ENCODE assay signal across 15 cellular contexts in the genomic region with DNA sequence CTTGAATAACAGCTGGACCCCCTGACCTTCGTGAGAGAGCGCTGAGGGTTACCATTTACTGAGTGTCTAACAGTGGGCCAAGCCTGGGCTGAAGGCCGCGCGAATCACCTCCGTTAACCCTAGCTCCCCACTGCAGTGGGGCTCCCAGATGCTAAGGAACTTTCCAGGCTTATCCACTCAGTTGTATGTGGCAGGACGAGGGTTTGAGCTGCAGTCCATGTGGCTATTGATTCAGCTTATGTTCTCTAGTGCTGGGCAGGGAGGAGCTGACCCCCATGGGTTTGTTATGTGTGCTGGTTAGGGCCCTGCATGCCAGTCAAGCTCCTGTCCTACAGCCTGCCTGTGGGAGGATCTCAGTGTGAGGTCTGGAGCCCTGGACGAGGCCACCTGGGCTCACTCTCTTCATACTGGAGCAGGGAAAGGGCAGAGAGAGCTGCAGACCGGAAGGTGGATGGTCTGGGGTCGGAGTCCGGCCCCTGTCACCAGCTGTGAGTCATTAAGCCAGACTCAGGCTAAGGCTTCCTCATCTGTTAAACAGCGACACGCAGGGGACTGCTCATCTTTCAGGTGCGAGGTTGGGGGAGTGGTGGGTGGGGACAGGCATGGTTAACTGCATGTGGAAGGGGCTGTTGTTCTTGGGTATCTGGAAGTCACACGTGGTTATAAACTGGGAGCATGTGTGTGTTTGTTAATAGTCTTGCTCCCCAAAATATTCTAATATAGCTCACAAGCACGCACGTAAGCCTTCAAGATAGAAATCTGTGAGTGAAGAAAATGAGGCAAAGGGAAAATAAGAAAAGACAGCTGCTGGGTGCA. TPM values are rescaled to one million over a fixed set of nuclear protein-coding genes. Genes with fewer than 3 reads are reported as not detected.
A peak's percentile ranks its signal among the peaks of the same experiment; 100 is the strongest.
DNase-seq lines count a peak whose midpoint lies in the region; ATAC-seq, FAIRE-seq and TF ChIP-seq lines count a peak whose summit lies in the region.
"Had no signal": no experiment of that assay in that cellular context is flagged by ENCODE, and none has a peak within 500 bp of the region (broad histone marks: within the 10 kb centered on the region; RNA-seq: fewer than 3 reads in every experiment).

No MANE protein-coding gene starts in this region.

- H3K9ac ChIP-seq in HepG2 (ENCODE audit: insufficient read depth, low read depth, low read length) = peak overlapping the region; percentile 37
- no peak overlapping the region for H3K9ac ChIP-seq in neural progenitor cell

- H3K4me3 ChIP-seq in HepG2 (replicated peaks in 1 of 3; ENCODE audit: insufficient read depth in 1 of 3, low read depth in 2 of 3, low read length in 3 of 3) (peak overlapping the region in 1 of 3 experiments; percentile 30; a peak in 2 of 6 replicates), neural progenitor cell (no peak overlapping the region)
- H3K4me3 ChIP-seq: dorsolateral prefrontal cortex had no signal

- peak in 1 of 2 experiments; percentile 59; a peak in 1 of 4 replicates for TF ChIP-seq EP300 in HepG2 (IDR thresholded peaks at IDR 0.05; ENCODE audit: low read depth in 2 of 2, low read length in 2 of 2)
- TF ChIP-seq EP300 in HepG2 (CRISPR knock-in tag; IDR thresholded peaks at IDR 0.05; ENCODE audit: borderline replicate concordance) = peak; percentile 57; the same call in 1 of the 2 replicates

- H3K4me3 Mint-ChIP-seq in activated T-helper 1 cell treated with anti-CD3 and anti-CD28 coated beads, Interleukin-12 subunit alpha, Interleukin-12 subunit beta, Interleukin-2, Interleukin-4 antibody, amounts not matched to agents 30 ng/mL and 10 ng/mL and 1 ng/mL, durations not matched to agents 14 hours and 24 hours and 36 hours = peak overlapping the region; percentile 76
- no peak overlapping the region for H3K4me3 Mint-ChIP-seq in neural progenitor cell

- H3K9me3 Mint-ChIP-seq in activated T-helper 1 cell treated with anti-CD3 and anti-CD28 coated beads, Interleukin-12 subunit alpha, Interleukin-12 subunit beta, Interleukin-2, Interleukin-4 antibody, amounts not matched to agents 30 ng/mL and 10 ng/mL and 1 ng/mL, durations not matched to agents 14 hours and 24 hours and 36 hours = no peaks in the 10 kb centered on the region
- H3K9me3 Mint-ChIP-seq in neural progenitor cell = no peaks in the 10 kb centered on the region

- H3K4me2 ChIP-seq in HepG2 (ENCODE audit: low read depth, low read length) (peak overlapping the region; percentile 65), neural progenitor cell (no peak overlapping the region)

- no peaks in the 10 kb centered on the region for H3F3A ChIP-seq in neural progenitor cell (ENCODE audit: low read depth)

- 31% methylated on average over 17 of the region's 17 CpGs for WGBS in HepG2 (ENCODE audit: low lambda C conversion rate)

- H3K27ac ChIP-seq in HepG2 (ENCODE audit: extremely low read length, insufficient read depth, low read length) (peak overlapping the region; percentile 61), neural progenitor cell (no peak overlapping the region)

- peak overlapping the region; percentile 81 for H3K27ac Mint-ChIP-seq in activated T-helper 1 cell treated with anti-CD3 and anti-CD28 coated beads, Interleukin-12 subunit alpha, Interleukin-12 subunit beta, Interleukin-2, Interleukin-4 antibody, amounts not matched to agents 30 ng/mL and 10 ng/mL and 1 ng/mL, durations not matched to agents 14 hours and 24 hours and 36 hours
- H3K27ac Mint-ChIP-seq in neural progenitor cell = no peak overlapping the region

- H3K9me3 ChIP-seq in HepG2 (ENCODE audit: low read length) = no peaks in the 10 kb centered on the region
- no peaks in the 10 kb centered on the region for H3K9me3 ChIP-seq in neural progenitor cell (ENCODE audit: low read depth)

- peak; percentile 10 for DNase-seq in stimulated activated naive CD4-positive, alpha-beta T cell treated with Interleukin-2 at 50 U/mL for 16 hours (lab: John Stamatoyannopoulos, UW)
- no peak for DNase-seq in stimulated activated naive CD4-positive, alpha-beta T cell (lab: John Stamatoyannopoulos, UW)
- no peak for DNase-seq in activated T-helper 1 cell treated with anti-CD3 and anti-CD28 coated beads, Interleukin-12 subunit alpha, Interleukin-12 subunit beta, Interleukin-2, Interleukin-4 antibody, amounts not matched to agents 30 ng/mL and 10 ng/mL and 1 ng/mL, durations not matched to agents 14 hours and 24 hours and 36 hours (ENCODE audit: low spot score)
- DNase-seq in HepG2 (ENCODE audit: low spot score) (peak; percentile 86), neural progenitor cell (ENCODE audit: low spot score) (no peak), RKO (ENCODE audit: low spot score) (no peak), NCI-H1105 treated with DMSO at 0.1 percent for 48 hours (lab: John Stamatoyannopoulos, UW) (no peak)
- DNase-seq: foreskin fibroblast; NCI-H2171 treated with DMSO at 0.1 percent for 48 hours; PC-3; stimulated activated CD8-positive, alpha-beta memory T cell treated with anti-CD3 and anti-CD28 coated beads, Interleukin-4, amount 100 ng/mL, for 48 hours had no signal

- no peak overlapping the region for H2AFZ ChIP-seq in HepG2 (ENCODE audit: low read length)
- no peak overlapping the region for H2AFZ ChIP-seq in neural progenitor cell (replicated peaks)

- in situ Hi-C loops in HepG2 (cut with HindIII; ENCODE audit: extremely low pct_ligation_motif_present, low pct_unique_long_range_greater_than_20kb) = no loop called here

- H3K79me2 ChIP-seq in HepG2 (ENCODE audit: insufficient read depth, low read length) (no peaks in the 10 kb centered on the region), neural progenitor cell (ENCODE audit: low read depth) (no peaks in the 10 kb centered on the region)

- intact Hi-C loops in activated T-helper 1 cell treated with anti-CD3 and anti-CD28 coated beads, Interleukin-12 subunit alpha, Interleukin-12 subunit beta, Interleukin-2, Interleukin-4 antibody, amounts not matched to agents 30 ng/mL and 10 ng/mL and 1 ng/mL, durations not matched to agents 14 hours and 24 hours and 36 hours (cut with micrococcal nuclease) = no loop called here
- intact Hi-C loops in HepG2 (cut with micrococcal nuclease; ENCODE audit: unreplicated experiment) = loop anchor here (1.0 to 2.0 kb wide), 3 partner anchors 14 to 42 kb away; no protein-coding TSS in a partner anchor

- POLR2A ChIA-PET in HepG2 (lab: Yijun Ruan, JAX) = interaction anchor here (0.6 to 6.4 kb wide), 14 partner anchors 8 to 103 kb away, joined by 3 to 97 read pairs (median 4); a partner anchor contains a TSS

- peak in 1 of 2 experiments; percentile 46; a peak in 1 of 4 replicates for TF ChIP-seq POLR2A in HepG2 (IDR thresholded peaks at IDR 0.05; ENCODE audit: insufficient read depth in 1 of 2, low read depth in 2 of 2, low read length in 2 of 2)

- BruUV-seq in HepG2 (replicated peaks; lab: Mats Ljungman, UMichigan) = no TSS peak

- no peaks in the 10 kb centered on the region; a peak in 1 of 5 replicates for H3K36me3 ChIP-seq in HepG2 (replicated peaks in 1 of 2; ENCODE audit: control insufficient read depth in 1 of 2, insufficient read depth in 2 of 2, low read length in 2 of 2)
- H3K36me3 ChIP-seq in neural progenitor cell = no peaks in the 10 kb centered on the region

- CTCF ChIA-PET in HepG2 (lab: Yijun Ruan, JAX; ENCODE audit: low intra/inter-chr PET ratio, low total read pairs) = interaction anchor here (0.7 to 1.8 kb wide), 2 partner anchors 43 to 96 kb away, joined by 3 to 24 read pairs; no protein-coding TSS in a partner anchor

- peaks cover 62% of the 10 kb centered on the region for H3K4me1 ChIP-seq in HepG2 (ENCODE audit: insufficient read depth, low read length)
- H3K4me1 ChIP-seq in neural progenitor cell = no peaks in the 10 kb centered on the region

- peaks cover under 1% of the 10 kb centered on the region for H3K27me3 Mint-ChIP-seq in activated T-helper 1 cell treated with anti-CD3 and anti-CD28 coated beads, Interleukin-12 subunit alpha, Interleukin-12 subunit beta, Interleukin-2, Interleukin-4 antibody, amounts not matched to agents 30 ng/mL and 10 ng/mL and 1 ng/mL, durations not matched to agents 14 hours and 24 hours and 36 hours (ENCODE audit: insufficient read depth)
- peaks cover 5% of the 10 kb centered on the region for H3K27me3 Mint-ChIP-seq in neural progenitor cell (ENCODE audit: insufficient read depth, low read depth)

- peak; percentile 94 for FAIRE-seq in HepG2 (lab: Jason Lieb, UNC)
- FAIRE-seq: islet of Langerhans had no signal

- H4K20me1 ChIP-seq in HepG2 (ENCODE audit: insufficient read depth, low read length) (no peaks in the 10 kb centered on the region), neural progenitor cell (ENCODE audit: low read depth) (no peaks in the 10 kb centered on the region)

- ATAC-seq in HepG2 (peak; percentile 94), GM19452 (IDR thresholded peaks at IDR 0.05; ENCODE audit: unreplicated experiment) (no peak)
- ATAC-seq: PC-3 had no signal

- H3K36me3 Mint-ChIP-seq in activated T-helper 1 cell treated with anti-CD3 and anti-CD28 coated beads, Interleukin-12 subunit alpha, Interleukin-12 subunit beta, Interleukin-2, Interleukin-4 antibody, amounts not matched to agents 30 ng/mL and 10 ng/mL and 1 ng/mL, durations not matched to agents 14 hours and 24 hours and 36 hours (ENCODE audit: low read depth) = peaks cover 65% of the 10 kb centered on the region
- H3K36me3 Mint-ChIP-seq in neural progenitor cell = no peaks in the 10 kb centered on the region

- peak; percentile 71; the same call in 1 of the 2 replicates for TF ChIP-seq RAD21 in HepG2 (CRISPR knock-in tag; IDR thresholded peaks at IDR 0.05)

- TF ChIP-seq CTCF in HepG2 (CRISPR knock-in tag; IDR thresholded peaks at IDR 0.05) (peak; percentile 81), neural progenitor cell (IDR thresholded peaks at IDR 0.05) (no peak)

- H3K27me3 ChIP-seq in HepG2 (ENCODE audit: control insufficient read depth in 1 of 2, insufficient read depth in 2 of 2, low read length in 2 of 2) (0 out of 5 replicates have a peak, but pooled peaks cover 0 to 4% of the 10 kb centered on the region in 2 experiments), neural progenitor cell (no peaks in the 10 kb centered on the region)
- H3K27me3 ChIP-seq: dorsolateral prefrontal cortex had no signal

- H3K4me1 Mint-ChIP-seq in activated T-helper 1 cell treated with anti-CD3 and anti-CD28 coated beads, Interleukin-12 subunit alpha, Interleukin-12 subunit beta, Interleukin-2, Interleukin-4 antibody, amounts not matched to agents 30 ng/mL and 10 ng/mL and 1 ng/mL, durations not matched to agents 14 hours and 24 hours and 36 hours (ENCODE audit: low read depth) = peaks cover 83% of the 10 kb centered on the region
- H3K4me1 Mint-ChIP-seq in neural progenitor cell = peaks cover 19% of the 10 kb centered on the region

RNA-seq across cellular contexts. Expression of a gene that starts 6.6 kb away (rescaled TPM):
- total RNA-seq in activated T-helper 1 cell treated with anti-CD3 and anti-CD28 coated beads, Interleukin-12 subunit alpha, Interleukin-12 subunit beta, Interleukin-2, Interleukin-4 antibody, amounts not matched to agents 30 ng/mL and 10 ng/mL and 1 ng/mL, durations not matched to agents 14 hours and 24 hours and 36 hours = 249 and 257 TPM in 2 replicates
- 8.6 and 9.4 TPM in 2 replicates for total RNA-seq in HepG2 (2016; rRNA removed; fragmentation: Illumina TruSeq; extraction: Trizol)
- total RNA-seq in HepG2 (2016; cell fraction: cytosol; rRNA removed; fragmentation: Illumina TruSeq; extraction: Trizol; ENCODE audit: low read depth) = 1.8 and 2.1 TPM in 2 replicates
- total RNA-seq in HepG2 (2016; cell fraction: insoluble cytoplasmic fraction; rRNA removed; fragmentation: Illumina TruSeq; extraction: Trizol) = 6.4 and 9.6 TPM in 2 replicates
- total RNA-seq in HepG2 (2016; cell fraction: membrane; rRNA removed; fragmentation: Illumina TruSeq; extraction: Trizol) = 4.3 and 5.2 TPM in 2 replicates
- 10.2 and 10.4 TPM in 2 replicates for total RNA-seq in HepG2 (2016; cell fraction: nucleus; rRNA removed; fragmentation: Illumina TruSeq; extraction: Trizol)
- polyA plus RNA-seq in HepG2 (2011; rRNA removed) = 5.8 and 9.1 TPM in 2 replicates
- 4.3 and 4.7 TPM in 2 replicates for polyA plus RNA-seq in HepG2 (2011; cell fraction: cytosol; rRNA removed)
- polyA plus RNA-seq in HepG2 (2011; cell fraction: nucleus; rRNA removed) = 34.6 and 36.0 TPM in 2 replicates
- polyA plus RNA-seq in HepG2 (2012) = 9.7 and 12.9 TPM in 2 replicates
- 1.3 TPM in 2 replicates for polyA plus RNA-seq in HepG2 (2016; cell fraction: cytosol; fragmentation: Illumina TruSeq; extraction: Trizol; ENCODE audit: low read depth)
- 4.3 and 6.8 TPM in 2 replicates for polyA plus RNA-seq in HepG2 (2016; cell fraction: insoluble cytoplasmic fraction; fragmentation: Illumina TruSeq; extraction: Trizol; ENCODE audit: low read depth)
- 3.3 TPM in 2 replicates for polyA plus RNA-seq in HepG2 (2016; cell fraction: membrane; fragmentation: Illumina TruSeq; extraction: Trizol; ENCODE audit: low read depth)
- 14.7 and 15.0 TPM in 2 replicates for polyA plus RNA-seq in HepG2 (2016; cell fraction: nucleus; fragmentation: Illumina TruSeq; extraction: Trizol; ENCODE audit: insufficient read depth, low read depth)
- 3.6 and 13.9 TPM in 2 replicates for polyA minus RNA-seq in HepG2 (2011; rRNA and poly(A)+ RNA removed; ENCODE audit: low replicate concordance)
- polyA minus RNA-seq in HepG2 (2011; cell fraction: cytosol; rRNA and poly(A)+ RNA removed) = 5.2 and 5.3 TPM in 2 replicates
- 11.6 and 16.2 TPM in 2 replicates for polyA minus RNA-seq in HepG2 (2011; cell fraction: nucleus; rRNA and poly(A)+ RNA removed)
- total RNA-seq in neural progenitor cell (ENCODE audit: low replicate concordance) = 0.02 and 0.87 TPM in 2 replicates

RNA-seq across cellular contexts. Expression of a gene that starts 52.9 kb away (rescaled TPM):
- 4.2 and 4.7 TPM in 2 replicates for total RNA-seq in activated T-helper 1 cell treated with anti-CD3 and anti-CD28 coated beads, Interleukin-12 subunit alpha, Interleukin-12 subunit beta, Interleukin-2, Interleukin-4 antibody, amounts not matched to agents 30 ng/mL and 10 ng/mL and 1 ng/mL, durations not matched to agents 14 hours and 24 hours and 36 hours
- total RNA-seq in HepG2 (2016; rRNA removed; fragmentation: Illumina TruSeq; extraction: Trizol) (21.1 and 21.2 TPM in 2 replicates), neural progenitor cell (ENCODE audit: low replicate concordance) (not detected in 2 replicates)
- total RNA-seq in HepG2 (2016; cell fraction: cytosol; rRNA removed; fragmentation: Illumina TruSeq; extraction: Trizol; ENCODE audit: low read depth) = 6.3 and 8.3 TPM in 2 replicates
- total RNA-seq in HepG2 (2016; cell fraction: insoluble cytoplasmic fraction; rRNA removed; fragmentation: Illumina TruSeq; extraction: Trizol) = 21.0 and 24.7 TPM in 2 replicates
- total RNA-seq in HepG2 (2016; cell fraction: membrane; rRNA removed; fragmentation: Illumina TruSeq; extraction: Trizol) = 18.1 and 19.8 TPM in 2 replicates
- 16.3 and 16.9 TPM in 2 replicates for total RNA-seq in HepG2 (2016; cell fraction: nucleus; rRNA removed; fragmentation: Illumina TruSeq; extraction: Trizol)
- 101 and 142 TPM in 2 replicates for polyA plus RNA-seq in HepG2 (2011; rRNA removed)
- 92.3 and 115 TPM in 2 replicates for polyA plus RNA-seq in HepG2 (2011; cell fraction: cytosol; rRNA removed)
- polyA plus RNA-seq in HepG2 (2011; cell fraction: nucleus; rRNA removed) = 29.8 and 45.4 TPM in 2 replicates
- 96.1 and 98.3 TPM in 2 replicates for polyA plus RNA-seq in HepG2 (2012)
- polyA plus RNA-seq in HepG2 (2016; cell fraction: cytosol; fragmentation: Illumina TruSeq; extraction: Trizol; ENCODE audit: low read depth) = 12.2 and 14.7 TPM in 2 replicates
- polyA plus RNA-seq in HepG2 (2016; cell fraction: insoluble cytoplasmic fraction; fragmentation: Illumina TruSeq; extraction: Trizol; ENCODE audit: low read depth) = 46.6 and 48.4 TPM in 2 replicates
- 32.1 and 33.8 TPM in 2 replicates for polyA plus RNA-seq in HepG2 (2016; cell fraction: membrane; fragmentation: Illumina TruSeq; extraction: Trizol; ENCODE audit: low read depth)
- polyA plus RNA-seq in HepG2 (2016; cell fraction: nucleus; fragmentation: Illumina TruSeq; extraction: Trizol; ENCODE audit: insufficient read depth, low read depth) = 23.4 and 24.9 TPM in 2 replicates
- polyA minus RNA-seq in HepG2 (2011; rRNA and poly(A)+ RNA removed; ENCODE audit: low replicate concordance) = 0.42 and 94.0 TPM in 2 replicates
- 35.5 and 37.1 TPM in 2 replicates for polyA minus RNA-seq in HepG2 (2011; cell fraction: cytosol; rRNA and poly(A)+ RNA removed)
- polyA minus RNA-seq in HepG2 (2011; cell fraction: nucleus; rRNA and poly(A)+ RNA removed) = 29.4 and 42.8 TPM in 2 replicates
- polyA plus RNA-seq: BJ had no signal

Comparison
In these comparisons a context has a peak if more than half of its experiments do, and no peak if none do; other contexts are left out.
1. DNase-seq: peak in stimulated activated naive CD4-positive, alpha-beta T cell treated with Interleukin-2 at 50 U/mL for 16 hours (single experiment) and HepG2 (single experiment); none in stimulated activated naive CD4-positive, alpha-beta T cell (0 of 6), activated T-helper 1 cell treated with anti-CD3 and anti-CD28 coated beads, Interleukin-12 subunit alpha, Interleukin-12 subunit beta, Interleukin-2, Interleukin-4 antibody, amounts not matched to agents 30 ng/mL and 10 ng/mL and 1 ng/mL, durations not matched to agents 14 hours and 24 hours and 36 hours (single experiment), neural progenitor cell (single experiment), RKO (single experiment) and NCI-H1105 treated with DMSO at 0.1 percent for 48 hours (single experiment).
2. RNA of a gene that starts 6.6 kb away (total RNA-seq): 249 to 257 TPM in activated T-helper 1 cell treated with anti-CD3 and anti-CD28 coated beads, Interleukin-12 subunit alpha, Interleukin-12 subunit beta, Interleukin-2, Interleukin-4 antibody, amounts not matched to agents 30 ng/mL and 10 ng/mL and 1 ng/mL, durations not matched to agents 14 hours and 24 hours and 36 hours; 1.8 to 10.4 TPM in HepG2 and 0.02 to 0.87 TPM in neural progenitor cell; every median in the first group is over 10 times any median in the second.